ENCODE assay signal across 8 cellular contexts in the genomic region with DNA sequence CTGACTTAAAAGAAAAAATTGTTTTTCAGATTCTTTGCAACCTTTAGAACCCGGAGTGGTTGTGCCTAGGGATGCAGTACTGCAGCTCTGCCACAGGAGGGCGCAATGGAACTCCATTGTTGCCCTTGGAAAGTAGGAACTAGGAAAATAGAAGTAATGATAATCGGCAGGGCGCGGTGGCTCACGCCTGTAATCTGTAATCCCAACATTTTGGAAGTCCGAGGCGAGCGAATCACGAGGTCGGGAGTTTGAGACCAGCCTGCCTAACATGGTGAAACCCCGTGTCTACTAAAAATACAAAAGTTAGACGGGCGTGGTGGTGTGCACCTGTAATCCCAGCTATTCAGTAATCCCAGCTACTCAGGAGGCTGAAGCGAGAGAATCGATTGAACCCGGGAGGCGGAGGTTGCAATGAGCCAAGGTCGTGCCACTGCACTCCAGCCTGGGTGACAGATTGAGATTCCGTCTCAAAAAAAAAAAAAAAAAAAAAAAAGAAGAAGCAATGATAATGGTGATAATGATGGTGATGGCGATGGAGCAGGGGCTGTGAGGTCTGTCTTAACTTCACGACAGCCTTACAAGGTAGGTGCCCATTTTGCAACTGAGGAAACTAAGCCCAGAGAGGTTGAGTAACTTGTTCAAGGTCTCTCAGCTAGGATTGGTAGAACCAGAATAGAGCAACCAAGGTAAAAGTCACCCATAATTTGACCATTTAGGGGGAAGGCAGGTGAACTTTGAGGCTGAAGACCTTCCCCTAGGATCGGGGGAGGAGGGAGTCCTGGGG. TPM values are rescaled to one million over a fixed set of nuclear protein-coding genes. Genes with fewer than 3 reads are reported as not detected.
DNase-seq lines count a peak whose midpoint lies in the region; ATAC-seq and TF ChIP-seq lines count a peak whose summit lies in the region.

No MANE protein-coding gene starts in this region.

- H3K4me1 ChIP-seq in A673 (ENCODE audit: insufficient read depth, low read length, poor library complexity, severe bottlenecking) (peaks cover 10% of the 10 kb centered on the region), gastrocnemius medialis (no peaks in the 10 kb centered on the region)

- H3K36me3 ChIP-seq in A673 (ENCODE audit: insufficient read depth, low read length, poor library complexity, severe bottlenecking) = no peaks in the 10 kb centered on the region
- H3K36me3 ChIP-seq in gastrocnemius medialis = no peaks in the 10 kb centered on the region

- CTCF ChIA-PET in A673 (lab: Charles Lee) = interaction anchor here (0.5 to 1.1 kb wide), 7 partner anchors 26 to 885 kb away, joined by 3 to 12 read pairs (median 9); no protein-coding TSS in a partner anchor
- CTCF ChIA-PET in RWPE1 (lab: Yijun Ruan, JAX) = interaction anchor here (0.8 kb wide), 2 partner anchors 26 to 34 kb away, joined by 4 read pairs; no protein-coding TSS in a partner anchor

- in situ Hi-C loops in GM13977 (cut with MboI; ENCODE audit: low pct_unique_long_range_greater_than_20kb, low sequenced_read_pairs, unreplicated experiment) = no loop called here
- in situ Hi-C loops in gastrocnemius medialis (cut with MboI; ENCODE audit: low sequenced_read_pairs in 4 of 4) = no loop called here

- no peaks in the 10 kb centered on the region for H3K27me3 ChIP-seq in A673 (replicated peaks; ENCODE audit: insufficient read depth, low read depth, low read length, poor library complexity)
- no peaks in the 10 kb centered on the region for H3K27me3 ChIP-seq in gastrocnemius medialis

- TF ChIP-seq CTCF in A673 (conservative IDR thresholded peaks at IDR 0.05; ENCODE audit: low read depth, low read length) (peak; percentile 97), GM13977 (IDR thresholded peaks at IDR 0.05; ENCODE audit: extremely low read depth, insufficient read depth, missing control alignments) (peak; percentile 77), RWPE1 (conservative IDR thresholded peaks at IDR 0.05; ENCODE audit: low read depth) (peak; percentile 75), gastrocnemius medialis (IDR thresholded peaks at IDR 0.05 in 4 of 5, conservative IDR thresholded peaks at IDR 0.05 in 1 of 5) (peak; percentile 19 to 67 (median 64))

- H3K4me3 ChIP-seq in A673 (ENCODE audit: low read depth, low read length, poor library complexity, severe bottlenecking) (no peak overlapping the region), gastrocnemius medialis (no peak overlapping the region)

- no TSS peak for BruUV-seq in A673 (replicated peaks; lab: Mats Ljungman, UMichigan)

- no peak for TF ChIP-seq POLR2A in gastrocnemius medialis (IDR thresholded peaks at IDR 0.05)

- H3K27ac ChIP-seq in A673 (ENCODE audit: low read depth, low read length, poor library complexity, severe bottlenecking) (no peak overlapping the region), RWPE1 (no peak overlapping the region), gastrocnemius medialis (no peak overlapping the region)

- ATAC-seq in Right ventricle myocardium inferior = no peak
- ATAC-seq in gastrocnemius medialis = no peak
- no peak for ATAC-seq in HG03135 (IDR thresholded peaks at IDR 0.05; ENCODE audit: unreplicated experiment)

- POLR2A ChIA-PET in A673 (lab: Charles Lee; ENCODE audit: low non-redundant PET) = no interaction called here
- POLR2A ChIA-PET in RWPE1 (lab: Yijun Ruan, JAX; ENCODE audit: low non-redundant PET) = no interaction called here

- no peaks in the 10 kb centered on the region for H3K9me3 ChIP-seq in A673 (ENCODE audit: low read depth, low read length, poor library complexity, severe bottlenecking)
- H3K9me3 ChIP-seq in gastrocnemius medialis = no peaks in the 10 kb centered on the region

- intact Hi-C loops in A673 (cut with micrococcal nuclease; ENCODE audit: unreplicated experiment) = no loop called here
- intact Hi-C loops in Right ventricle myocardium inferior (cut with DNase I) = loop anchor here (2.0 kb wide), 1 partner anchor 33 kb away; no protein-coding TSS in a partner anchor
- intact Hi-C loops in gastrocnemius medialis (cut with DNase I; ENCODE audit: low total_unique reads) = no loop called here

- peak; percentile 81 for DNase-seq in A673 (ENCODE audit: low spot score)
- peak; percentile 64 for DNase-seq in GM13977 (ENCODE audit: low spot score)
- DNase-seq in RWPE1 (ENCODE audit: low spot score) = peak; percentile 55
- peak; percentile 84 for DNase-seq in activated effector memory CD4-positive, alpha-beta T cell treated with anti-CD3 and anti-CD28 coated beads, Interleukin-2, amount 50 U/mL, for 16 hours
- DNase-seq in Right ventricle myocardium inferior (ENCODE audit: missing footprints) = peak; percentile 81
- no peak for DNase-seq in gastrocnemius medialis
- no peak for DNase-seq in GM19240 (ENCODE audit: insufficient read length, low spot score)

RNA-seq across cellular contexts. Expression of gene ADAMTS10, which starts 5.5 kb away (rescaled TPM):
- total RNA-seq in A673 (2021) = 29.5 and 40.5 TPM in 2 replicates
- 10.0 TPM for total RNA-seq in Right ventricle myocardium inferior
- total RNA-seq in gastrocnemius medialis = 1 to 10 TPM; 2.2 to 7.7 (median 3.6) TPM

RNA-seq across cellular contexts. Expression of gene NFILZ, which starts 14.4 kb away (rescaled TPM):
- total RNA-seq in A673 (2021) (not detected in 2 replicates), Right ventricle myocardium inferior (not detected), gastrocnemius medialis (not detected)

RNA-seq across cellular contexts. Expression of gene MYO1F, which starts 38.8 kb away (rescaled TPM):
- 0.26 and 0.37 TPM in 2 replicates for total RNA-seq in A673 (2021)
- 9.3 TPM for total RNA-seq in Right ventricle myocardium inferior
- 1 to 10 TPM in 3 of 4 donors, under 1 TPM in 1; 0.24 to 4.0 (median 1.8) TPM for total RNA-seq in gastrocnemius medialis

Comparison
In these comparisons a context has a peak if more than half of its experiments do, and no peak if none do; other contexts are left out.
1. DNase-seq: peak in A673 (single experiment), GM13977 (single experiment), RWPE1 (single experiment), activated effector memory CD4-positive, alpha-beta T cell treated with anti-CD3 and anti-CD28 coated beads, Interleukin-2, amount 50 U/mL, for 16 hours (single experiment) and Right ventricle myocardium inferior (single experiment); none in gastrocnemius medialis (0 of 2) and GM19240 (single experiment).
2. Peak in every context shown above with its lines, with median percentiles within 50 percentile points of each other: CTCF ChIP-seq.